8 cellular contexts compared by ENCODE assay signal in genomic region chr12:56041579-56042429, GRCh38. TPM values are rescaled to one million over a fixed set of nuclear protein-coding genes. Genes with fewer than 3 reads are reported as not detected.
A peak's percentile ranks its signal among the peaks of the same experiment; 100 is the strongest.
DNase-seq lines count a peak whose midpoint lies in the region; ATAC-seq and TF ChIP-seq lines count a peak whose summit lies in the region.

Gene RPS26 (plus strand): TSS chr12:56041918. CDS start chr12:56042167, 249 bp downstream.

- no peak within 1 kb of the TSS for H2BK15ac ChIP-seq in mesendoderm (replicated peaks; ENCODE audit: low read depth)

- peak within 1 kb of the TSS; percentile 95 for H3K27ac Mint-ChIP-seq in Calu3 (ENCODE audit: unreplicated experiment)
- H3K27ac Mint-ChIP-seq in activated CD8-positive, alpha-beta memory T cell treated with anti-CD3 and anti-CD28 coated beads, Interleukin-2, amount 10 ng/mL, durations not matched to agents 7 days and 5 days: peak within 1 kb of the TSS; percentile 97

- peak; percentile 87 for ATAC-seq in GM21381 (IDR thresholded peaks at IDR 0.05; ENCODE audit: unreplicated experiment)
- ATAC-seq in activated CD8-positive, alpha-beta memory T cell treated with anti-CD3 and anti-CD28 coated beads, Interleukin-2, amount 10 ng/mL, durations not matched to agents 7 days and 5 days: peak; percentile 91

- WGBS in mesendoderm (ENCODE audit: extremely low coverage, insufficient coverage, low lambda C conversion rate): no CpG with 5 or more reads among the region's 50 CpGs

- H2AK5ac ChIP-seq in mesendoderm (ENCODE audit: low read length): peak within 1 kb of the TSS; percentile 89

- peak within 1 kb of the TSS; percentile 93 for H3K4ac ChIP-seq in mesendoderm (ENCODE audit: low read depth, low read length)

- H3K18ac ChIP-seq in mesendoderm (ENCODE audit: low read length): peak within 1 kb of the TSS; percentile 85

- H3K27me3 ChIP-seq in endocrine pancreas (ENCODE audit: control insufficient read depth, insufficient read depth, low read length) (no peaks in the 10 kb centered on the region), mesendoderm (ENCODE audit: insufficient read depth, low read length, poor library complexity) (no peaks in the 10 kb centered on the region)

- peaks cover 18% of the 10 kb centered on the region for H3K4me1 Mint-ChIP-seq in Calu3 (ENCODE audit: low read depth, unreplicated experiment)
- peaks cover 53% of the 10 kb centered on the region for H3K4me1 Mint-ChIP-seq in activated CD8-positive, alpha-beta memory T cell treated with anti-CD3 and anti-CD28 coated beads, Interleukin-2, amount 10 ng/mL, durations not matched to agents 7 days and 5 days

- no peaks in the 10 kb centered on the region for H3K9me3 ChIP-seq in endocrine pancreas (ENCODE audit: control insufficient read depth, low read length)

- intact Hi-C loops in Calu3 (cut with micrococcal nuclease; ENCODE audit: unreplicated experiment): loop anchor here (1.0 to 10.0 kb wide), 5 partner anchors 46 to 303 kb away; partner anchors contain the start of genes ORMDL2, SARNP and SMARCC2

- no peak within 1 kb of the TSS for H4K8ac ChIP-seq in mesendoderm (ENCODE audit: low read depth, low read length)

- peaks cover 60% of the 10 kb centered on the region for H3K36me3 Mint-ChIP-seq in Calu3 (ENCODE audit: insufficient read depth, unreplicated experiment)
- H3K36me3 Mint-ChIP-seq in activated CD8-positive, alpha-beta memory T cell treated with anti-CD3 and anti-CD28 coated beads, Interleukin-2, amount 10 ng/mL, durations not matched to agents 7 days and 5 days: peaks cover 33% of the 10 kb centered on the region

- peak; percentile 93 for DNase-seq in Calu3
- DNase-seq in HUDEP-2 (lab: John Stamatoyannopoulos, UW; ENCODE audit: unreplicated experiment in 76 of 76): peak in 75 of 76 experiments; percentile 69 to 99 (median 95)
- DNase-seq in NOMO-1 treated with dmso at 0.1 percent for 144 hours (lab: John Stamatoyannopoulos, UW; ENCODE audit: unreplicated experiment): peak; percentile 98
- DNase-seq in activated CD8-positive, alpha-beta memory T cell treated with anti-CD3 and anti-CD28 coated beads, Interleukin-2, amount 10 ng/mL, durations not matched to agents 7 days and 5 days: peak; percentile 97
- peak; percentile 100 for DNase-seq in mesendoderm
- peak; percentile 80 for DNase-seq in stimulated activated CD8-positive, alpha-beta memory T cell treated with anti-CD3 and anti-CD28 coated beads, Interleukin-15, amount 100 ng/mL, for 1 hour (ENCODE audit: low read depth)

- peak within 1 kb of the TSS; percentile 77 for H2BK5ac ChIP-seq in mesendoderm (ENCODE audit: low read length)

- TF ChIP-seq CTCF in Calu3 (IDR thresholded peaks at IDR 0.05; ENCODE audit: unreplicated experiment): peak; percentile 51

- no peaks in the 10 kb centered on the region for H3K9me3 Mint-ChIP-seq in Calu3 (ENCODE audit: low read depth, unreplicated experiment)
- H3K9me3 Mint-ChIP-seq in activated CD8-positive, alpha-beta memory T cell treated with anti-CD3 and anti-CD28 coated beads, Interleukin-2, amount 10 ng/mL, durations not matched to agents 7 days and 5 days (ENCODE audit: low read depth): no peaks in the 10 kb centered on the region

- BruUV-seq in Calu3 (replicated peaks; lab: Mats Ljungman, UMichigan): no TSS peak

- peak within 1 kb of the TSS; percentile 73 for H3K27ac ChIP-seq in mesendoderm (ENCODE audit: low read depth, low read length)

- H3K27me3 Mint-ChIP-seq in Calu3 (ENCODE audit: unreplicated experiment): no peaks in the 10 kb centered on the region
- H3K27me3 Mint-ChIP-seq in activated CD8-positive, alpha-beta memory T cell treated with anti-CD3 and anti-CD28 coated beads, Interleukin-2, amount 10 ng/mL, durations not matched to agents 7 days and 5 days: no peaks in the 10 kb centered on the region

- H3K56ac ChIP-seq in mesendoderm (ENCODE audit: low read length): peak within 1 kb of the TSS; percentile 98

- H3K4me2 ChIP-seq in mesendoderm (ENCODE audit: low read length): peak within 1 kb of the TSS; percentile 83

- H3K4me1 ChIP-seq in endocrine pancreas (ENCODE audit: control insufficient read depth, insufficient read depth, low read length) (peaks cover 7% of the 10 kb centered on the region), mesendoderm (ENCODE audit: control insufficient read depth, low read depth, low read length) (peaks cover 2% of the 10 kb centered on the region)

- peak within 1 kb of the TSS; percentile 90 for H3K4me3 Mint-ChIP-seq in Calu3 (ENCODE audit: low read depth, unreplicated experiment)
- H3K4me3 Mint-ChIP-seq in activated CD8-positive, alpha-beta memory T cell treated with anti-CD3 and anti-CD28 coated beads, Interleukin-2, amount 10 ng/mL, durations not matched to agents 7 days and 5 days: peak within 1 kb of the TSS; percentile 93

- H3K9ac ChIP-seq in endocrine pancreas (ENCODE audit: control insufficient read depth, insufficient read depth, low read length) (peak within 1 kb of the TSS; percentile 98), mesendoderm (ENCODE audit: low read length) (peak within 1 kb of the TSS; percentile 99)

- H3K36me3 ChIP-seq in endocrine pancreas (ENCODE audit: control insufficient read depth, insufficient read depth, low read length) (peaks cover 5% of the 10 kb centered on the region), mesendoderm (ENCODE audit: control insufficient read depth, insufficient read depth, low read length) (peaks cover 4% of the 10 kb centered on the region)

- H2BK120ac ChIP-seq in mesendoderm (ENCODE audit: low read depth, low read length): no peak within 1 kb of the TSS

- H3K23ac ChIP-seq in mesendoderm (ENCODE audit: low read length): no peak within 1 kb of the TSS

- H3K79me1 ChIP-seq in mesendoderm (ENCODE audit: low read length): peaks cover 1% of the 10 kb centered on the region

- CTCF ChIA-PET in Calu3 (lab: Charles Lee): interaction anchor here (2.1 kb wide), 1 partner anchor 45 kb away, joined by 12 read pairs; the partner anchor contains the start of gene SUOX
- CTCF ChIA-PET in activated CD8-positive, alpha-beta memory T cell treated with anti-CD3 and anti-CD28 coated beads, Interleukin-2, amount 10 ng/mL, durations not matched to agents 7 days and 5 days (lab: Charles Lee): interaction anchor here (1.0 to 5.5 kb wide), 9 partner anchors 12 to 303 kb away, joined by 3 to 58 read pairs (median 8); partner anchors contain the start of genes ORMDL2, PA2G4, RAB5B and SARNP

- peak within 1 kb of the TSS; percentile 77 for H4K5ac ChIP-seq in mesendoderm (ENCODE audit: low read length)

- peaks cover 16% of the 10 kb centered on the region for H3K79me2 ChIP-seq in mesendoderm (ENCODE audit: control insufficient read depth, insufficient read depth, low read length)

- H3K4me3 ChIP-seq in endocrine pancreas (ENCODE audit: control insufficient read depth, insufficient read depth, low read length) (peak within 1 kb of the TSS; percentile 92), mesendoderm (ENCODE audit: low read length) (peak within 1 kb of the TSS; percentile 98)

RNA-seq across cellular contexts. Expression of gene RPS26, which starts in this region (rescaled TPM):
- total RNA-seq in Calu3 (2022): 50.6 and 50.7 TPM in 2 replicates
- 10 to 100 TPM; 27.9 to 42.2 TPM for total RNA-seq in activated CD8-positive, alpha-beta memory T cell treated with anti-CD3 and anti-CD28 coated beads, Interleukin-2, amount 10 ng/mL, durations not matched to agents 7 days and 5 days
- 1,979 TPM for polyA plus RNA-seq in mesendoderm (2013, experiment 1 of 2)
- polyA plus RNA-seq in mesendoderm (2013, experiment 2 of 2): 1,984 TPM

Comparison
In these comparisons a context has a peak if more than half of its experiments do, and no peak if none do; other contexts are left out.
1. Peak in every context shown above with its lines: DNase-seq, ATAC-seq, H3K4me3 ChIP-seq and H3K27ac ChIP-seq.